In genomic region chr14:38125484-38125912, GRCh38 we compare ENCODE assay signal across 13 cellular contexts.
DNase-seq lines count a peak whose midpoint lies in the region; ATAC-seq, FAIRE-seq and TF ChIP-seq lines count a peak whose summit lies in the region.
"Had no signal": no experiment of that assay in that cellular context is flagged by ENCODE, and none has a peak within 500 bp of the region (broad histone marks: within the 10 kb centered on the region; RNA-seq: fewer than 3 reads in every experiment).

No MANE protein-coding gene starts in this region.

- no peaks in the 10 kb centered on the region for H3K27me3 Mint-ChIP-seq in nephron progenitor cell (ENCODE audit: low read depth, poor library complexity)

- ATAC-seq in HG03135 (IDR thresholded peaks at IDR 0.05; ENCODE audit: unreplicated experiment) = no peak
- ATAC-seq: foreskin keratinocyte, left cardiac atrium had no signal

- no peaks in the 10 kb centered on the region for H3K27me3 ChIP-seq in OCI-LY3 (ENCODE audit: low read depth, low read length)
- H3K27me3 ChIP-seq: foreskin keratinocyte had no signal

- peaks cover 10% of the 10 kb centered on the region for H3K9me3 Mint-ChIP-seq in nephron progenitor cell

- H2AFZ ChIP-seq in OCI-LY3 (ENCODE audit: low read depth, low read length) = peak overlapping the region; percentile 64; the same call in 1 of the 2 replicates

- H3K27ac ChIP-seq in OCI-LY3 (ENCODE audit: low read length) (no peak overlapping the region), kidney (ENCODE audit: low read depth in 2 of 2, low read length in 2 of 2) (no peak overlapping the region)
- H3K27ac ChIP-seq: foreskin keratinocyte had no signal

- H3K4me3 ChIP-seq in OCI-LY3 (ENCODE audit: low read length) = no peak overlapping the region
- no peak overlapping the region for H3K4me3 ChIP-seq in kidney (ENCODE audit: low read length in 2 of 2)

- H3K9me3 ChIP-seq in OCI-LY3 (ENCODE audit: insufficient read depth, low read length) (peaks cover 10% of the 10 kb centered on the region; the same call in 1 of the 2 replicates), kidney (ENCODE audit: control insufficient read depth in 1 of 2, low read length in 2 of 2) (no peaks in the 10 kb centered on the region)

- no peaks in the 10 kb centered on the region for H4K20me1 ChIP-seq in OCI-LY3 (ENCODE audit: insufficient read depth, low read length)

- TF ChIP-seq CTCF in OCI-LY3 (IDR thresholded peaks at IDR 0.05; ENCODE audit: low read depth, low read length) = no peak
- TF ChIP-seq CTCF in nephron progenitor cell (IDR thresholded peaks at IDR 0.05) = no peak
- TF ChIP-seq CTCF in kidney (IDR thresholded peaks at IDR 0.05; ENCODE audit: borderline replicate concordance, extremely low read depth, insufficient read depth) = no peak

- H3K9ac ChIP-seq in OCI-LY3 (ENCODE audit: low read length) (no peak overlapping the region), kidney (ENCODE audit: low read length in 2 of 2) (no peak overlapping the region)

- H3K27ac Mint-ChIP-seq in nephron progenitor cell = peak overlapping the region; percentile 74

- no peaks in the 10 kb centered on the region for H3K36me3 Mint-ChIP-seq in nephron progenitor cell (ENCODE audit: low read depth)

- DNase-seq in DMS153 treated with DMSO at 0.1 percent for 48 hours (lab: John Stamatoyannopoulos, UW; ENCODE audit: unreplicated experiment) (peak; percentile 97), NCI-H1436 treated with DMSO at 0.1 percent for 48 hours (lab: John Stamatoyannopoulos, UW) (peak; percentile 87), nephron progenitor cell (peak; percentile 21), OCI-M2 (lab: John Stamatoyannopoulos, UW; ENCODE audit: unreplicated experiment) (no peak), pons (ENCODE audit: low spot score) (no peak), kidney (no peak)
- DNase-seq: amygdala; foreskin keratinocyte; left cardiac atrium; Right ventricle myocardium superior; stimulated activated CD4-positive, alpha-beta T cell treated with anti-CD3 and anti-CD28 coated beads, Interleukin-15, amount 100 ng/mL, for 24 hours had no signal

- H3K36me3 ChIP-seq in OCI-LY3 (replicated peaks; ENCODE audit: low read depth, low read length) = no peaks in the 10 kb centered on the region
- no peaks in the 10 kb centered on the region for H3K36me3 ChIP-seq in kidney (ENCODE audit: control insufficient read depth in 1 of 2, insufficient read depth in 2 of 2, low read length in 2 of 2)

- FAIRE-seq in kidney (lab: Jason Lieb, UNC) = no peak

- H3K4me2 ChIP-seq in OCI-LY3 (ENCODE audit: low read length) = peak overlapping the region; percentile 9; the same call in 1 of the 2 replicates

- no peaks in the 10 kb centered on the region for H3K79me2 ChIP-seq in OCI-LY3 (ENCODE audit: low read length)

- intact Hi-C loops in kidney (cut with DNase I) = no loop called here

- peaks cover 25% of the 10 kb centered on the region for H3K4me1 Mint-ChIP-seq in nephron progenitor cell

- peaks cover 12% of the 10 kb centered on the region; the same call in 1 of the 2 replicates for H3K4me1 ChIP-seq in OCI-LY3 (ENCODE audit: low read length)
- peaks cover 0 to 6% of the 10 kb centered on the region in 2 donors for H3K4me1 ChIP-seq in kidney (ENCODE audit: control insufficient read depth in 1 of 2, insufficient read depth in 1 of 2, low read depth in 1 of 2, low read length in 2 of 2)
- H3K4me1 ChIP-seq: foreskin keratinocyte had no signal

- H3K4me3 Mint-ChIP-seq in nephron progenitor cell = no peak overlapping the region

Comparison
In these comparisons a context has a peak if more than half of its experiments do, and no peak if none do; other contexts are left out.
1. DNase-seq: peak in DMS153 treated with DMSO at 0.1 percent for 48 hours (single experiment), NCI-H1436 treated with DMSO at 0.1 percent for 48 hours (single experiment) and nephron progenitor cell (single experiment); none in OCI-M2 (single experiment), pons (single experiment) and kidney (single experiment).